Comparison of ENCODE assay signal across 14 cellular contexts in the genomic region with DNA sequence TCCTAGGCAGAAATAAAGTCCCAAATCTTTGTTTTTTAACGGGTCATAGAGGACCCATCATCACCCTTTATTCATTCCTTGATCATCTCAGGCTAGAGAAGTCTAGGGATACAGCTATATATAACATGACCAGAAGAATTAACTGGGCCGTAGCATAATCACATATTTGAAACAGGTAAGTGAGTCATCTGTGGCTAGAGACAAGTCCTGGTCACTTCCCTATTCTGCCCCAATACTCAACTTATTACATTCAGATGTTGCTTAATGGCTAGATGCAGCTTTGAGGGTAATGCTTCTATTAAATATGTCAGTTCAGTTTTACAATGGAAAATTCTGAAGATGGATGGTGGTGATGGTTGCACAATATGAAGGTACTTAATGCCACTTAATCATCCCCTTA. TPM values are rescaled to one million over a fixed set of nuclear protein-coding genes. Genes with fewer than 3 reads are reported as not detected.
DNase-seq lines count a peak whose midpoint lies in the region; ATAC-seq and FAIRE-seq lines count a peak whose summit lies in the region.
"Had no signal": no experiment of that assay in that cellular context is flagged by ENCODE, and none has a peak within 500 bp of the region (broad histone marks: within the 10 kb centered on the region; RNA-seq: fewer than 3 reads in every experiment).

No MANE protein-coding gene starts in this region.

- FAIRE-seq in RCC 7860 (lab: Jason Lieb, UNC), result no peak
- FAIRE-seq: kidney had no signal

- ATAC-seq in GM19043 (IDR thresholded peaks at IDR 0.05; ENCODE audit: low read depth, unreplicated experiment) (peak; percentile 80), HG02623 (IDR thresholded peaks at IDR 0.05; ENCODE audit: unreplicated experiment) (peak; percentile 52), HG03469 (IDR thresholded peaks at IDR 0.05; ENCODE audit: unreplicated experiment) (peak; percentile 70), esophagus mucosa (peak; percentile 84)

- no peak for DNase-seq in AG08395 (ENCODE audit: low spot score)
- no peak for DNase-seq in activated naive CD4-positive, alpha-beta T cell treated with Interleukin-2 at 50 U/mL for 16 hours
- DNase-seq in RCC 7860 (ENCODE audit: low spot score), result no peak
- no peak for DNase-seq in NCI-H2081 treated with DMSO at 0.1 percent for 48 hours (lab: John Stamatoyannopoulos, UW)
- DNase-seq: activated CD4-positive, alpha-beta T cell treated with anti-CD3 and anti-CD28 coated beads for 1 hour; colonic mucosa; DMS 273 treated with DMSO at 0.1 percent for 48 hours; kidney; NCI-H2029 treated with DMSO at 0.1 percent for 48 hours; stimulated activated CD4-positive, alpha-beta T cell treated with anti-CD3 and anti-CD28 coated beads, Interleukin-12 subunit alpha, Interleukin-12 subunit beta, amount 100 ng/mL, for 4 hours had no signal

RNA-seq across cellular contexts. Expression of a gene that starts 47.0 kb away (rescaled TPM):
- total RNA-seq in esophagus mucosa, result 5.1 TPM
